Comparison of ENCODE assay signal across 8 cellular contexts in the genomic region with DNA sequence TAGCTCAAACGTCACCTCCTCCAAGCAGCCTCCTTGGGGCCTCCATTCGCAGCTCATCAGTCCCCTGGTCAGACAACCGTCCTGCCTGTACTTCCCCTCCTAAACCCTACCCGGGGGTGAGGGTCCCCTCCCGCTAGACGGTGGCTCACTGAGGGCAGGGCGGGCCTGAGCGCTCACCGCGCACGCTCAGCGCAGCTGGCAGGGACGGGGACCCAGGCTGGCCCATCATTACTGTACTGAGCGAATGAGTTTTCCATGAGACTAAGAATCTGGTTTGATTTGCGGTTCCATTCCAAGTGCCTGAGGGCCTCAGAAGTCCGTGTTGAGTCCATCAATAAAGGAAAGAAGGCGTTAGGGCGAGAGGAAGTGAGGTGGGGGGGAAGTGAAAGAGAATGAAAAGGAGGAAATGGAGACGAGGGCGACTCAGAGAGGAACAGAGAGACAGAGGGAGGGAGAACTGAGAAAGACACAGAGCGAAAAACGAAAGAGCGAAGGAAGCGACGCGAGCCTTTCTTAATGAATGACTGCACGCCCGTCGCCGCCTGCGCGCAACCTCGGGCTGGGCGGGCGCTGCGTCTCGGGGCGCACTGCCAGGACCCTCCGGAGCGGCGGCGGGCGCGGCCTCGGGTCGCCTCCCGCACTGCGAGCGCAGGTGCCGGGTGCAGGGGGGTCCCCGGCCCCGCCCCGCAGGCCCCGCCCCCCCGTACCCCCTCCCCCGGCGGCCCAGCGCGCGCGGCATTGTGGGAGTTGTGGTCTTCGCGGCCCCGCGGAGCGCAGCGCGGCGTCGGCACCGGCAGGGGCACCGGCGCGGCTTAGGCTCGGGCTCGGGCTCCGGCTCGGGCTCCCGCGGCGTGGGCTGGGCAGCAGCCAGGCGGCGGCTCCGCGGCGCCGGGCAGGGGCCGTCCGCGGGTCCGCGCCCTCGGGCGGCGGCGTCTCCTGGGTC. TPM values are rescaled to one million over a fixed set of nuclear protein-coding genes. Genes with fewer than 3 reads are reported as not detected.
DNase-seq lines count a peak whose midpoint lies in the region; ATAC-seq, FAIRE-seq and TF ChIP-seq lines count a peak whose summit lies in the region.

A gene with protein sequence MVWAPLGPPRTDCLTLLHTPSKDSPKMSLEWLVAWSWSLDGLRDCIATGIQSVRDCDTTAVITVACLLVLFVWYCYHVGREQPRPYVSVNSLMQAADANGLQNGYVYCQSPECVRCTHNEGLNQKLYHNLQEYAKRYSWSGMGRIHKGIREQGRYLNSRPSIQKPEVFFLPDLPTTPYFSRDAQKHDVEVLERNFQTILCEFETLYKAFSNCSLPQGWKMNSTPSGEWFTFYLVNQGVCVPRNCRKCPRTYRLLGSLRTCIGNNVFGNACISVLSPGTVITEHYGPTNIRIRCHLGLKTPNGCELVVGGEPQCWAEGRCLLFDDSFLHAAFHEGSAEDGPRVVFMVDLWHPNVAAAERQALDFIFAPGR (plus strand): TSS at position 746 of the 943 bp plus-strand sequence. CDS start 4,356 bp downstream, outside the sequence.

- POLR2A ChIA-PET in activated CD4-positive, alpha-beta T cell treated with anti-CD3 and anti-CD28 coated beads for 36 hours (lab: Charles Lee), result interaction anchor here (0.7 kb wide), 1 partner anchor 55 kb away, joined by 3 read pairs; the partner anchor contains the start of genes HPS4 and SRRD
- POLR2A ChIA-PET in HepG2 (lab: Yijun Ruan, JAX), result no interaction called here

- H3K27ac Mint-ChIP-seq in activated CD4-positive, alpha-beta T cell treated with anti-CD3 and anti-CD28 coated beads for 36 hours, result peak within 1 kb of the TSS; percentile 93

- H3K4me1 ChIP-seq in ACC112 (ENCODE audit: control insufficient read depth, insufficient read depth, low read length, unreplicated experiment), result peaks cover 4% of the 10 kb centered on the region
- H3K4me1 ChIP-seq in HepG2 (ENCODE audit: insufficient read depth, low read length), result peaks cover 5% of the 10 kb centered on the region; the same call in 1 of the 2 replicates

- H4K20me1 ChIP-seq in HepG2 (ENCODE audit: insufficient read depth, low read length), result no peaks in the 10 kb centered on the region

- intact Hi-C loops in activated CD4-positive, alpha-beta T cell treated with anti-CD3 and anti-CD28 coated beads for 36 hours (cut with DNase I, micrococcal nuclease), result loop anchor here (1.0 to 10.0 kb wide), 10 partner anchors 30 to 1354 kb away; partner anchors contain the start of genes HPS4 (in 2 of the 2), SRRD (in 2 of the 2), TFIP11 (in 1 of the 2) and TPST2 (in 1 of the 2)
- intact Hi-C loops in HepG2 (cut with micrococcal nuclease; ENCODE audit: unreplicated experiment), result no loop called here

- H3K36me3 ChIP-seq in ACC112 (ENCODE audit: insufficient read depth, low read length) (no peaks in the 10 kb centered on the region), HepG2 (replicated peaks in 1 of 2; ENCODE audit: control insufficient read depth in 1 of 2, insufficient read depth in 2 of 2, low read length in 2 of 2) (no peaks in the 10 kb centered on the region)

- H3K79me2 ChIP-seq in ACC112 (ENCODE audit: control insufficient read depth, insufficient read depth, low read length, unreplicated experiment), result no peaks in the 10 kb centered on the region
- H3K79me2 ChIP-seq in HepG2 (ENCODE audit: insufficient read depth, low read length), result no peaks in the 10 kb centered on the region

- ATAC-seq in GM18867 (IDR thresholded peaks at IDR 0.05; ENCODE audit: unreplicated experiment) (peak; percentile 63), HG03066 (IDR thresholded peaks at IDR 0.05; ENCODE audit: low read depth, unreplicated experiment) (peak; percentile 71), HepG2 (peak; percentile 79)
- peak; percentile 86 for ATAC-seq in activated CD4-positive, alpha-beta T cell treated with anti-CD3 and anti-CD28 coated beads for 36 hours

- H3K4me2 ChIP-seq in HepG2 (ENCODE audit: low read depth, low read length), result peak within 1 kb of the TSS; percentile 74

- no TSS peak for BruUV-seq in HepG2 (replicated peaks; lab: Mats Ljungman, UMichigan)

- H3K4me3 ChIP-seq in ACC112 (ENCODE audit: low read depth, low read length), result peak within 1 kb of the TSS; percentile 80
- H3K4me3 ChIP-seq in choroid plexus epithelial cell (ENCODE audit: low read depth, low read length), result peak within 1 kb of the TSS; percentile 66
- peak within 1 kb of the TSS; percentile 51 to 67 (median 65) for H3K4me3 ChIP-seq in HepG2 (replicated peaks in 1 of 3; ENCODE audit: insufficient read depth in 1 of 3, low read depth in 2 of 3, low read length in 3 of 3)

- peaks cover 48% of the 10 kb centered on the region for H3K4me1 Mint-ChIP-seq in activated CD4-positive, alpha-beta T cell treated with anti-CD3 and anti-CD28 coated beads for 36 hours

- H3K9me3 ChIP-seq in HepG2 (ENCODE audit: low read length), result no peaks in the 10 kb centered on the region

- H3K9ac ChIP-seq in HepG2 (ENCODE audit: insufficient read depth, low read depth, low read length), result no peak within 1 kb of the TSS

- 0 out of 2 replicates have a peak within 1 kb of the TSS, but pooled peaks have one; percentile 3 for H3K27ac ChIP-seq in ACC112 (ENCODE audit: low read depth, low read length)
- H3K27ac ChIP-seq in HepG2 (ENCODE audit: extremely low read length, insufficient read depth, low read length), result no peak within 1 kb of the TSS

- H3K27me3 ChIP-seq in ACC112 (ENCODE audit: insufficient read depth, low read length) (peaks cover 11% of the 10 kb centered on the region), HepG2 (ENCODE audit: control insufficient read depth in 1 of 2, insufficient read depth in 2 of 2, low read length in 2 of 2) (peaks cover 10 to 42% of the 10 kb centered on the region in 2 experiments)

- H3K27me3 Mint-ChIP-seq in activated CD4-positive, alpha-beta T cell treated with anti-CD3 and anti-CD28 coated beads for 36 hours, result no peaks in the 10 kb centered on the region

- H3K4me3 Mint-ChIP-seq in activated CD4-positive, alpha-beta T cell treated with anti-CD3 and anti-CD28 coated beads for 36 hours, result peak within 1 kb of the TSS; percentile 90

- TF ChIP-seq POLR2A in HepG2 (IDR thresholded peaks at IDR 0.05; ENCODE audit: insufficient read depth in 1 of 2, low read depth in 2 of 2, low read length in 2 of 2), result no peak

- no peak for TF ChIP-seq RAD21 in HepG2 (CRISPR knock-in tag; IDR thresholded peaks at IDR 0.05)

- CTCF ChIA-PET in activated CD4-positive, alpha-beta T cell treated with anti-CD3 and anti-CD28 coated beads for 36 hours (lab: Charles Lee), result interaction anchor here (0.8 kb wide), 1 partner anchor 53 kb away, joined by 4 read pairs; no protein-coding TSS in a partner anchor
- CTCF ChIA-PET in HepG2 (lab: Yijun Ruan, JAX; ENCODE audit: low intra/inter-chr PET ratio, low total read pairs), result no interaction called here

- in situ Hi-C loops in HepG2 (cut with HindIII; ENCODE audit: extremely low pct_ligation_motif_present, low pct_unique_long_range_greater_than_20kb), result no loop called here

- peaks cover 11% of the 10 kb centered on the region for H3K36me3 Mint-ChIP-seq in activated CD4-positive, alpha-beta T cell treated with anti-CD3 and anti-CD28 coated beads for 36 hours (ENCODE audit: low read depth)

- DNase-seq in NCI-H446 (lab: John Stamatoyannopoulos, UW) (peak; percentile 52 to 87), choroid plexus epithelial cell (ENCODE audit: low read depth) (peak; percentile 64), HepG2 (ENCODE audit: low spot score) (no peak)
- peak; percentile 89 for DNase-seq in activated CD4-positive, alpha-beta T cell treated with anti-CD3 and anti-CD28 coated beads for 36 hours
- peak; percentile 67 for DNase-seq in stimulated activated CD4-positive, alpha-beta T cell treated with anti-CD3 and anti-CD28 coated beads, Interleukin-2, amount 100 ng/mL, for 4 hours (ENCODE audit: low read depth)

- 27% methylated on average over 36 of the region's 96 CpGs for WGBS in HepG2 (ENCODE audit: low lambda C conversion rate)

- no peaks in the 10 kb centered on the region for H3K9me3 Mint-ChIP-seq in activated CD4-positive, alpha-beta T cell treated with anti-CD3 and anti-CD28 coated beads for 36 hours (ENCODE audit: low read depth)

- TF ChIP-seq EP300 in HepG2 (IDR thresholded peaks at IDR 0.05; ENCODE audit: low read depth in 2 of 2, low read length in 2 of 2) (no peak), HepG2 (CRISPR knock-in tag; IDR thresholded peaks at IDR 0.05; ENCODE audit: borderline replicate concordance) (no peak)

- no peak for FAIRE-seq in HepG2 (lab: Jason Lieb, UNC)

- TF ChIP-seq CTCF in choroid plexus epithelial cell (conservative IDR thresholded peaks at IDR 0.05; ENCODE audit: low read depth, low read length), result no peak
- no peak for TF ChIP-seq CTCF in HepG2 (CRISPR knock-in tag; IDR thresholded peaks at IDR 0.05)

- peak within 1 kb of the TSS; percentile 94 for H2AFZ ChIP-seq in ACC112 (ENCODE audit: low read length, unreplicated experiment)
- peak within 1 kb of the TSS; percentile 52 for H2AFZ ChIP-seq in HepG2 (ENCODE audit: low read length)

TF ChIP-seq in HepG2, 621 proteins besides CTCF, POLR2A, EP300 and RAD21 (continues in another document):
- TF ChIP-seq ZNF253 (CRISPR knock-in tag; IDR thresholded peaks at IDR 0.05; ENCODE audit: borderline replicate concordance), result no peak

RNA-seq across cellular contexts. Expression of the gene that starts here (rescaled TPM):
- total RNA-seq in activated CD4-positive, alpha-beta T cell treated with anti-CD3 and anti-CD28 coated beads for 36 hours, result 10 to 100 TPM; 10.2 to 10.5 TPM
- 0.04 TPM in 1 of 2 replicates, not detected in the other for total RNA-seq in HepG2 (2016; rRNA removed; fragmentation: Illumina TruSeq; extraction: Trizol)
- not detected in 2 replicates for total RNA-seq in HepG2 (2016; cell fraction: cytosol; rRNA removed; fragmentation: Illumina TruSeq; extraction: Trizol; ENCODE audit: low read depth)
- total RNA-seq in HepG2 (2016; cell fraction: insoluble cytoplasmic fraction; rRNA removed; fragmentation: Illumina TruSeq; extraction: Trizol), result 0.06 TPM in 1 of 2 replicates, not detected in the other
- total RNA-seq in HepG2 (2016; cell fraction: membrane; rRNA removed; fragmentation: Illumina TruSeq; extraction: Trizol), result 0.06 TPM in 1 of 2 replicates, not detected in the other
- 0.09 TPM in 1 of 2 replicates, not detected in the other for total RNA-seq in HepG2 (2016; cell fraction: nucleus; rRNA removed; fragmentation: Illumina TruSeq; extraction: Trizol)
- polyA plus RNA-seq in HepG2 (2011; rRNA removed), result 0.04 TPM in 2 replicates
- polyA plus RNA-seq in HepG2 (2011; cell fraction: cytosol; rRNA removed), result 0.03 and 0.04 TPM in 2 replicates
- polyA plus RNA-seq in HepG2 (2011; cell fraction: nucleus; rRNA removed), result 0.05 TPM in 2 replicates
- 0.13 and 0.28 TPM in 2 replicates for polyA plus RNA-seq in HepG2 (2012)
- 0.03 TPM in 1 of 2 replicates, not detected in the other for polyA plus RNA-seq in HepG2 (2016; cell fraction: cytosol; fragmentation: Illumina TruSeq; extraction: Trizol; ENCODE audit: low read depth)
- polyA plus RNA-seq in HepG2 (2016; cell fraction: insoluble cytoplasmic fraction; fragmentation: Illumina TruSeq; extraction: Trizol; ENCODE audit: low read depth), result not detected in 2 replicates
- not detected in 2 replicates for polyA plus RNA-seq in HepG2 (2016; cell fraction: membrane; fragmentation: Illumina TruSeq; extraction: Trizol; ENCODE audit: low read depth)
- polyA plus RNA-seq in HepG2 (2016; cell fraction: nucleus; fragmentation: Illumina TruSeq; extraction: Trizol; ENCODE audit: insufficient read depth, low read depth), result not detected in 2 replicates
- 0.05 TPM in 1 of 2 replicates, not detected in the other for polyA minus RNA-seq in HepG2 (2011; rRNA and poly(A)+ RNA removed; ENCODE audit: low replicate concordance)
- not detected in 2 replicates for polyA minus RNA-seq in HepG2 (2011; cell fraction: cytosol; rRNA and poly(A)+ RNA removed)
- polyA minus RNA-seq in HepG2 (2011; cell fraction: nucleus; rRNA and poly(A)+ RNA removed), result not detected in 2 replicates

Comparison
In these comparisons a context has a peak if more than half of its experiments do, and no peak if none do; other contexts are left out.
1. RNA of the gene that starts here (total RNA-seq): 10.2 to 10.5 TPM in activated CD4-positive, alpha-beta T cell treated with anti-CD3 and anti-CD28 coated beads for 36 hours; 0.04 to 0.09 TPM in HepG2; every median in the first group is over 10 times any median in the second.
2. Peak in ATAC-seq, H3K4me3 ChIP-seq and H3K4me2 ChIP-seq in HepG2; RNA of the gene not detected or under 1 TPM.
3. Peak in every context shown above with its lines, with median percentiles within 50 percentile points of each other: H3K4me3 ChIP-seq and ATAC-seq.